Comparison of ENCODE assay signal across 2 cellular contexts in the genomic region with DNA sequence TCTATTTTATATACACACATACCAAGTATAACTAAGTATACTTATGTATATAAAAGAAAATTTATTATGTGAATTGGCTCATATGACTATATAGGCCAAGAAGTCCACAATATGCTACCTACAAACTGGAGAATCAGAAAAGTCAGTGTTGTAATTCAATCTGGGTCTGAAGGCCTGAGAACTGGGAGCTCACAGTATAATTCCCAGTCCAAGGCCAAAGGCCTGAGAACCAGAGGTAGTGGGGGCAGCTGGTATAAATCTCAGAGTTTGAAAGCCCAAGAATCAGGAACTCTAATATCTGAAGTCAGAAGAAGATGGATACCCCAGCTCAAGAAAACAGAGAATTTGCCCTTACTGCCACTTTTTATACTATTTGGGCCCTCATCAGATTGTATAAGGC.
TF ChIP-seq lines count a peak whose summit lies in the region.

No MANE protein-coding gene starts in this region.

TF ChIP-seq in IMR-90, 13 proteins besides CTCF, POLR2A, EP300 and RAD21:
- TF ChIP-seq MXI1 (IDR thresholded peaks at IDR 0.05; ENCODE audit: borderline replicate concordance, low read depth, low read length) (no peak), CHD1 (IDR thresholded peaks at IDR 0.05; ENCODE audit: low read depth, low read length) (no peak), MAFK (IDR thresholded peaks at IDR 0.05; ENCODE audit: low read depth, low read length) (no peak), SMC3 (IDR thresholded peaks at IDR 0.05; ENCODE audit: low read depth, low read length) (no peak), NFE2L2 (IDR thresholded peaks at IDR 0.05; ENCODE audit: low read depth, low read length) (no peak), FOS (IDR thresholded peaks at IDR 0.05; ENCODE audit: low read depth, low read length) (no peak), CEBPB (IDR thresholded peaks at IDR 0.05; ENCODE audit: low read depth, low read length) (no peak)
- TF ChIP-seq, protein P1, sequence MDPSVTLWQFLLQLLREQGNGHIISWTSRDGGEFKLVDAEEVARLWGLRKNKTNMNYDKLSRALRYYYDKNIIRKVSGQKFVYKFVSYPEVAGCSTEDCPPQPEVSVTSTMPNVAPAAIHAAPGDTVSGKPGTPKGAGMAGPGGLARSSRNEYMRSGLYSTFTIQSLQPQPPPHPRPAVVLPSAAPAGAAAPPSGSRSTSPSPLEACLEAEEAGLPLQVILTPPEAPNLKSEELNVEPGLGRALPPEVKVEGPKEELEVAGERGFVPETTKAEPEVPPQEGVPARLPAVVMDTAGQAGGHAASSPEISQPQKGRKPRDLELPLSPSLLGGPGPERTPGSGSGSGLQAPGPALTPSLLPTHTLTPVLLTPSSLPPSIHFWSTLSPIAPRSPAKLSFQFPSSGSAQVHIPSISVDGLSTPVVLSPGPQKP (IDR thresholded peaks at IDR 0.05; ENCODE audit: borderline replicate concordance, low read depth, low read length): no peak
- TF ChIP-seq, protein P2, sequence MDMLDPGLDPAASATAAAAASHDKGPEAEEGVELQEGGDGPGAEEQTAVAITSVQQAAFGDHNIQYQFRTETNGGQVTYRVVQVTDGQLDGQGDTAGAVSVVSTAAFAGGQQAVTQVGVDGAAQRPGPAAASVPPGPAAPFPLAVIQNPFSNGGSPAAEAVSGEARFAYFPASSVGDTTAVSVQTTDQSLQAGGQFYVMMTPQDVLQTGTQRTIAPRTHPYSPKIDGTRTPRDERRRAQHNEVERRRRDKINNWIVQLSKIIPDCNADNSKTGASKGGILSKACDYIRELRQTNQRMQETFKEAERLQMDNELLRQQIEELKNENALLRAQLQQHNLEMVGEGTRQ (IDR thresholded peaks at IDR 0.05; ENCODE audit: low read depth, low read length): no peak
TF ChIP-seq in IMR-90: peak in this region for 0.

TF ChIP-seq in GM23338, 12 proteins besides CTCF, POLR2A, EP300 and RAD21:
- TF ChIP-seq CREB1 (CRISPR knock-in tag; IDR thresholded peaks at IDR 0.05; ENCODE audit: low read depth) (no peak), JUNB (IDR thresholded peaks at IDR 0.05; ENCODE audit: unreplicated experiment) (no peak), EZH2phosphoT487 (IDR thresholded peaks at IDR 0.05; ENCODE audit: unreplicated experiment) (no peak), NANOG (IDR thresholded peaks at IDR 0.05; ENCODE audit: borderline replicate concordance) (no peak), ZNF114 (CRISPR knock-in tag; IDR thresholded peaks at IDR 0.05) (no peak), STAT1 (IDR thresholded peaks at IDR 0.05; ENCODE audit: unreplicated experiment) (no peak), POLR2AphosphoS5 (IDR thresholded peaks at IDR 0.05; ENCODE audit: low read depth) (no peak), ZNF331 (CRISPR knock-in tag; IDR thresholded peaks at IDR 0.05; ENCODE audit: low read depth) (no peak), EZH2 (IDR thresholded peaks at IDR 0.05; ENCODE audit: low read depth, unreplicated experiment) (no peak)
- TF ChIP-seq, protein P3, sequence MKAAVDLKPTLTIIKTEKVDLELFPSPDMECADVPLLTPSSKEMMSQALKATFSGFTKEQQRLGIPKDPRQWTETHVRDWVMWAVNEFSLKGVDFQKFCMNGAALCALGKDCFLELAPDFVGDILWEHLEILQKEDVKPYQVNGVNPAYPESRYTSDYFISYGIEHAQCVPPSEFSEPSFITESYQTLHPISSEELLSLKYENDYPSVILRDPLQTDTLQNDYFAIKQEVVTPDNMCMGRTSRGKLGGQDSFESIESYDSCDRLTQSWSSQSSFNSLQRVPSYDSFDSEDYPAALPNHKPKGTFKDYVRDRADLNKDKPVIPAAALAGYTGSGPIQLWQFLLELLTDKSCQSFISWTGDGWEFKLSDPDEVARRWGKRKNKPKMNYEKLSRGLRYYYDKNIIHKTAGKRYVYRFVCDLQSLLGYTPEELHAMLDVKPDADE (IDR thresholded peaks at IDR 0.05): no peak
- TF ChIP-seq, protein P4, sequence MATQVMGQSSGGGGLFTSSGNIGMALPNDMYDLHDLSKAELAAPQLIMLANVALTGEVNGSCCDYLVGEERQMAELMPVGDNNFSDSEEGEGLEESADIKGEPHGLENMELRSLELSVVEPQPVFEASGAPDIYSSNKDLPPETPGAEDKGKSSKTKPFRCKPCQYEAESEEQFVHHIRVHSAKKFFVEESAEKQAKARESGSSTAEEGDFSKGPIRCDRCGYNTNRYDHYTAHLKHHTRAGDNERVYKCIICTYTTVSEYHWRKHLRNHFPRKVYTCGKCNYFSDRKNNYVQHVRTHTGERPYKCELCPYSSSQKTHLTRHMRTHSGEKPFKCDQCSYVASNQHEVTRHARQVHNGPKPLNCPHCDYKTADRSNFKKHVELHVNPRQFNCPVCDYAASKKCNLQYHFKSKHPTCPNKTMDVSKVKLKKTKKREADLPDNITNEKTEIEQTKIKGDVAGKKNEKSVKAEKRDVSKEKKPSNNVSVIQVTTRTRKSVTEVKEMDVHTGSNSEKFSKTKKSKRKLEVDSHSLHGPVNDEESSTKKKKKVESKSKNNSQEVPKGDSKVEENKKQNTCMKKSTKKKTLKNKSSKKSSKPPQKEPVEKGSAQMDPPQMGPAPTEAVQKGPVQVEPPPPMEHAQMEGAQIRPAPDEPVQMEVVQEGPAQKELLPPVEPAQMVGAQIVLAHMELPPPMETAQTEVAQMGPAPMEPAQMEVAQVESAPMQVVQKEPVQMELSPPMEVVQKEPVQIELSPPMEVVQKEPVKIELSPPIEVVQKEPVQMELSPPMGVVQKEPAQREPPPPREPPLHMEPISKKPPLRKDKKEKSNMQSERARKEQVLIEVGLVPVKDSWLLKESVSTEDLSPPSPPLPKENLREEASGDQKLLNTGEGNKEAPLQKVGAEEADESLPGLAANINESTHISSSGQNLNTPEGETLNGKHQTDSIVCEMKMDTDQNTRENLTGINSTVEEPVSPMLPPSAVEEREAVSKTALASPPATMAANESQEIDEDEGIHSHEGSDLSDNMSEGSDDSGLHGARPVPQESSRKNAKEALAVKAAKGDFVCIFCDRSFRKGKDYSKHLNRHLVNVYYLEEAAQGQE (IDR thresholded peaks at IDR 0.05; ENCODE audit: unreplicated experiment): no peak
- TF ChIP-seq, protein P5, sequence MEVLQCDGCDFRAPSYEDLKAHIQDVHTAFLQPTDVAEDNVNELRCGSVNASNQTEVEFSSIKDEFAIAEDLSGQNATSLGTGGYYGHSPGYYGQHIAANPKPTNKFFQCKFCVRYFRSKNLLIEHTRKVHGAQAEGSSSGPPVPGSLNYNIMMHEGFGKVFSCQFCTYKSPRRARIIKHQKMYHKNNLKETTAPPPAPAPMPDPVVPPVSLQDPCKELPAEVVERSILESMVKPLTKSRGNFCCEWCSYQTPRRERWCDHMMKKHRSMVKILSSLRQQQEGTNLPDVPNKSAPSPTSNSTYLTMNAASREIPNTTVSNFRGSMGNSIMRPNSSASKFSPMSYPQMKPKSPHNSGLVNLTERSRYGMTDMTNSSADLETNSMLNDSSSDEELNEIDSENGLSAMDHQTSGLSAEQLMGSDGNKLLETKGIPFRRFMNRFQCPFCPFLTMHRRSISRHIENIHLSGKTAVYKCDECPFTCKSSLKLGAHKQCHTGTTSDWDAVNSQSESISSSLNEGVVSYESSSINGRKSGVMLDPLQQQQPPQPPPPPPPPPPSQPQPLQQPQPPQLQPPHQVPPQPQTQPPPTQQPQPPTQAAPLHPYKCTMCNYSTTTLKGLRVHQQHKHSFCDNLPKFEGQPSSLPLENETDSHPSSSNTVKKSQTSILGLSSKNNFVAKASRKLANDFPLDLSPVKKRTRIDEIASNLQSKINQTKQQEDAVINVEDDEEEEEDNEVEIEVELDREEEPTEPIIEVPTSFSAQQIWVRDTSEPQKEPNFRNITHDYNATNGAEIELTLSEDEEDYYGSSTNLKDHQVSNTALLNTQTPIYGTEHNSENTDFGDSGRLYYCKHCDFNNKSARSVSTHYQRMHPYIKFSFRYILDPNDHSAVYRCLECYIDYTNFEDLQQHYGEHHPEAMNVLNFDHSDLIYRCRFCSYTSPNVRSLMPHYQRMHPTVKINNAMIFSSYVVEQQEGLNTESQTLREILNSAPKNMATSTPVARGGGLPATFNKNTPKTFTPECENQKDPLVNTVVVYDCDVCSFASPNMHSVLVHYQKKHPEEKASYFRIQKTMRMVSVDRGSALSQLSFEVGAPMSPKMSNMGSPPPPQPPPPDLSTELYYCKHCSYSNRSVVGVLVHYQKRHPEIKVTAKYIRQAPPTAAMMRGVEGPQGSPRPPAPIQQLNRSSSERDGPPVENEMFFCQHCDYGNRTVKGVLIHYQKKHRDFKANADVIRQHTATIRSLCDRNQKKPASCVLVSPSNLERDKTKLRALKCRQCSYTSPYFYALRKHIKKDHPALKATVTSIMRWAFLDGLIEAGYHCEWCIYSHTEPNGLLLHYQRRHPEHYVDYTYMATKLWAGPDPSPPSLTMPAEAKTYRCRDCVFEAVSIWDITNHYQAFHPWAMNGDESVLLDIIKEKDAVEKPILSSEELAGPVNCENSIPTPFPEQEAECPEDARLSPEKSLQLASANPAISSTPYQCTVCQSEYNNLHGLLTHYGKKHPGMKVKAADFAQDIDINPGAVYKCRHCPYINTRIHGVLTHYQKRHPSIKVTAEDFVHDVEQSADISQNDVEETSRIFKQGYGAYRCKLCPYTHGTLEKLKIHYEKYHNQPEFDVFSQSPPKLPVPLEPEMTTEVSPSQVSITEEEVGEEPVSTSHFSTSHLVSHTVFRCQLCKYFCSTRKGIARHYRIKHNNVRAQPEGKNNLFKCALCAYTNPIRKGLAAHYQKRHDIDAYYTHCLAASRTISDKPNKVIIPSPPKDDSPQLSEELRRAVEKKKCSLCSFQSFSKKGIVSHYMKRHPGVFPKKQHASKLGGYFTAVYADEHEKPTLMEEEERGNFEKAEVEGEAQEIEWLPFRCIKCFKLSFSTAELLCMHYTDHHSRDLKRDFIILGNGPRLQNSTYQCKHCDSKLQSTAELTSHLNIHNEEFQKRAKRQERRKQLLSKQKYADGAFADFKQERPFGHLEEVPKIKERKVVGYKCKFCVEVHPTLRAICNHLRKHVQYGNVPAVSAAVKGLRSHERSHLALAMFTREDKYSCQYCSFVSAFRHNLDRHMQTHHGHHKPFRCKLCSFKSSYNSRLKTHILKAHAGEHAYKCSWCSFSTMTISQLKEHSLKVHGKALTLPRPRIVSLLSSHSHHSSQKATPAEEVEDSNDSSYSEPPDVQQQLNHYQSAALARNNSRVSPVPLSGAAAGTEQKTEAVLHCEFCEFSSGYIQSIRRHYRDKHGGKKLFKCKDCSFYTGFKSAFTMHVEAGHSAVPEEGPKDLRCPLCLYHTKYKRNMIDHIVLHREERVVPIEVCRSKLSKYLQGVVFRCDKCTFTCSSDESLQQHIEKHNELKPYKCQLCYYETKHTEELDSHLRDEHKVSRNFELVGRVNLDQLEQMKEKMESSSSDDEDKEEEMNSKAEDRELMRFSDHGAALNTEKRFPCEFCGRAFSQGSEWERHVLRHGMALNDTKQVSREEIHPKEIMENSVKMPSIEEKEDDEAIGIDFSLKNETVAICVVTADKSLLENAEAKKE (CRISPR knock-in tag; IDR thresholded peaks at IDR 0.05): no peak
